1 cellular context compared by ENCODE assay signal in genomic region chr16:16258822-16259221, GRCh38. TPM values are rescaled to one million over a fixed set of nuclear protein-coding genes. Genes with fewer than 3 reads are reported as not detected.
"Had no signal": no experiment of that assay in that cellular context is flagged by ENCODE, and none has a peak within 500 bp of the region (broad histone marks: within the 10 kb centered on the region; RNA-seq: fewer than 3 reads in every experiment).

No MANE protein-coding gene starts in this region.

RNA-seq across cellular contexts. Expression of gene ABCC6, which starts 35.5 kb away (rescaled TPM):
- total RNA-seq: naive thymus-derived CD8-positive, alpha-beta T cell had no signal
